1 cellular context compared by ENCODE assay signal in genomic region chrX:15269120-15269519, GRCh38.
TF ChIP-seq lines count a peak whose summit lies in the region.

No MANE protein-coding gene starts in this region.

TF ChIP-seq in HepG2, 621 proteins besides CTCF, POLR2A, EP300 and RAD21:
- TF ChIP-seq SOX13 (IDR thresholded peaks at IDR 0.05) (no peak), SOX13 (CRISPR knock-in tag; conservative IDR thresholded peaks at IDR 0.05 in 1 of 2, IDR thresholded peaks at IDR 0.05 in 1 of 2) (peak in 1 of 2 experiments; percentile 48; a peak in 1 of 4 replicates)
- TF ChIP-seq, protein P1, sequence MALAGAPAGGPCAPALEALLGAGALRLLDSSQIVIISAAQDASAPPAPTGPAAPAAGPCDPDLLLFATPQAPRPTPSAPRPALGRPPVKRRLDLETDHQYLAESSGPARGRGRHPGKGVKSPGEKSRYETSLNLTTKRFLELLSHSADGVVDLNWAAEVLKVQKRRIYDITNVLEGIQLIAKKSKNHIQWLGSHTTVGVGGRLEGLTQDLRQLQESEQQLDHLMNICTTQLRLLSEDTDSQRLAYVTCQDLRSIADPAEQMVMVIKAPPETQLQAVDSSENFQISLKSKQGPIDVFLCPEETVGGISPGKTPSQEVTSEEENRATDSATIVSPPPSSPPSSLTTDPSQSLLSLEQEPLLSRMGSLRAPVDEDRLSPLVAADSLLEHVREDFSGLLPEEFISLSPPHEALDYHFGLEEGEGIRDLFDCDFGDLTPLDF (CRISPR knock-in tag; IDR thresholded peaks at IDR 0.05), result no peak
